In the genomic region with DNA sequence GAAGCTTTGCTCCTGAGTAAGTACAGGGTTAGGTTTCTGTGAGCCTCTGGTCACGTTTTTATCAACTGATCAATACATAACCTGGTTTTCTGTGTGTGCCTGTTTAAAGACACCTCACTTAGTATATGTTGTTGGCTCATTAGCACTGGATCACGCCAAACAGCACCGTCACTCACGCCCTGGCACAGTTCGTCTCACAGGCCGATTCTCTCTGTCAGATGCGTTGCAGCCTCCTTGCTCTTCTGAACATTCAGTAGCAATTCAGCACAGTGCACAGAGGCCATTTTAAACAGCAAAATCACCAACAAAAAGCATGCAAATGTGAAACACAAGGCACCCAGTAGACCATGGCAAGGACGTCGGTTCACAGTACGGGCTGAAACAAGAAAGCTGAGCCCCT, we compare ENCODE assay signal across 16 cellular contexts.
A peak's percentile ranks its signal among the peaks of the same experiment; 100 is the strongest.
DNase-seq lines count a peak whose midpoint lies in the region; ATAC-seq and TF ChIP-seq lines count a peak whose summit lies in the region.
"Had no signal": no experiment of that assay in that cellular context is flagged by ENCODE, and none has a peak within 500 bp of the region (broad histone marks: within the 10 kb centered on the region; RNA-seq: fewer than 3 reads in every experiment).

No MANE protein-coding gene starts in this region.

- H3K27ac Mint-ChIP-seq in neural crest cell (ENCODE audit: unreplicated experiment) (peak overlapping the region; percentile 39), progenitor cell of endocrine pancreas (peak overlapping the region; percentile 49)
- H3K27ac Mint-ChIP-seq: CD4-positive, alpha-beta memory T cell had no signal

- H3K4me3 Mint-ChIP-seq in neural crest cell, result no peak overlapping the region
- no peak overlapping the region for H3K4me3 Mint-ChIP-seq in progenitor cell of endocrine pancreas (ENCODE audit: low read depth)
- H3K4me3 Mint-ChIP-seq: CD4-positive, alpha-beta memory T cell had no signal

- H3K4me1 Mint-ChIP-seq in neural crest cell (peaks cover 6% of the 10 kb centered on the region), progenitor cell of endocrine pancreas (ENCODE audit: low read depth) (peaks cover 5% of the 10 kb centered on the region)

- ATAC-seq in GM18868 (IDR thresholded peaks at IDR 0.05; ENCODE audit: unreplicated experiment), result no peak
- ATAC-seq: GM12878 had no signal

- TF ChIP-seq CTCF in neural crest cell (conservative IDR thresholded peaks at IDR 0.05) (no peak), progenitor cell of endocrine pancreas (IDR thresholded peaks at IDR 0.05; ENCODE audit: unreplicated experiment) (no peak), GM10266 (IDR thresholded peaks at IDR 0.05; ENCODE audit: control insufficient read depth, insufficient read depth, low read depth, missing control alignments) (no peak)

- no peaks in the 10 kb centered on the region for H3K36me3 Mint-ChIP-seq in neural crest cell (ENCODE audit: low read depth)
- no peaks in the 10 kb centered on the region for H3K36me3 Mint-ChIP-seq in progenitor cell of endocrine pancreas (ENCODE audit: insufficient read depth)
- H3K36me3 Mint-ChIP-seq: CD4-positive, alpha-beta memory T cell had no signal

- peak; percentile 23 for DNase-seq in SK-N-DZ (ENCODE audit: low spot score)
- no peak for DNase-seq in neural crest cell (ENCODE audit: low read depth, low spot score)
- no peak for DNase-seq in progenitor cell of endocrine pancreas (ENCODE audit: low spot score, unreplicated experiment)
- no peak for DNase-seq in GM10266 (ENCODE audit: extremely low spot score)
- DNase-seq in activated T-cell treated with anti-CD3 and anti-CD28 coated beads, Interleukin-2, amount 50 U/mL, for 1 hour, result no peak
- DNase-seq: C1 segment of cervical spinal cord; Calu3; CD4-positive, alpha-beta memory T cell; COR-L47; DMS153; DND-41; GOT3; H7; HCEC 1CT had no signal

- H3K9me3 Mint-ChIP-seq in neural crest cell, result no peaks in the 10 kb centered on the region
- H3K9me3 Mint-ChIP-seq in progenitor cell of endocrine pancreas (ENCODE audit: low read depth), result no peaks in the 10 kb centered on the region

- H3K27me3 Mint-ChIP-seq in neural crest cell (ENCODE audit: low read depth) (no peaks in the 10 kb centered on the region), progenitor cell of endocrine pancreas (peaks cover 4% of the 10 kb centered on the region)
